In genomic region chr15:83304861-83305661, GRCh38 we compare ENCODE assay signal across 18 cellular contexts. TPM values are rescaled to one million over a fixed set of nuclear protein-coding genes. Genes with fewer than 3 reads are reported as not detected.
DNase-seq lines count a peak whose midpoint lies in the region; ATAC-seq, FAIRE-seq and TF ChIP-seq lines count a peak whose summit lies in the region.
"Had no signal": no experiment of that assay in that cellular context is flagged by ENCODE, and none has a peak within 500 bp of the region (broad histone marks: within the 10 kb centered on the region; RNA-seq: fewer than 3 reads in every experiment).

No MANE protein-coding gene starts in this region.

- H3K9me3 ChIP-seq in BLaER1 treated with 17β-estradiol and CSF1 and Interleukin-3, amounts not matched to agents 10 nM and 100 nM (replicated peaks in 1 of 11), result no peaks in the 10 kb centered on the region
- H3K9me3 ChIP-seq in esophagus muscularis mucosa (peaks cover 0 to 5% (median 0%) of the 10 kb centered on the region in 4 donors), neural progenitor cell (ENCODE audit: low read depth) (no peaks in the 10 kb centered on the region), stomach (peaks cover 0 to 3% (median 0%) of the 10 kb centered on the region in 4 donors)
- H3K9me3 ChIP-seq: spleen had no signal

- no peaks in the 10 kb centered on the region for H3K79me2 ChIP-seq in neural progenitor cell (ENCODE audit: low read depth)
- H3K79me2 ChIP-seq: parathyroid adenoma had no signal

- peak overlapping the region in 6 of 11 experiments; percentile 16 to 49 (median 28); a peak in 9 of 22 replicates for H3K4me2 ChIP-seq in BLaER1 treated with 17β-estradiol and CSF1 and Interleukin-3, amounts not matched to agents 10 nM and 100 nM
- H3K4me2 ChIP-seq in neural progenitor cell, result peak overlapping the region; percentile 77

- no peaks in the 10 kb centered on the region for H3K27me3 Mint-ChIP-seq in neural progenitor cell (ENCODE audit: insufficient read depth, low read depth)

- H3K4me1 ChIP-seq in BLaER1 treated with 17β-estradiol and CSF1 and Interleukin-3, amounts not matched to agents 10 nM and 100 nM, result peaks cover 0 to 13% (median 6%) of the 10 kb centered on the region in 10 experiments; a peak in 7 of 20 replicates
- peaks cover 0 to 4% (median 0%) of the 10 kb centered on the region in 4 donors for H3K4me1 ChIP-seq in esophagus muscularis mucosa
- peaks cover 17% of the 10 kb centered on the region for H3K4me1 ChIP-seq in neural progenitor cell
- peaks cover 0 to 13% (median 3%) of the 10 kb centered on the region in 4 donors for H3K4me1 ChIP-seq in stomach
- H3K4me1 ChIP-seq: parathyroid adenoma, spleen had no signal

- H3F3A ChIP-seq in neural progenitor cell (ENCODE audit: low read depth), result no peaks in the 10 kb centered on the region

- 70% methylated on average over 10 of the region's 10 CpGs for WGBS in esophagus muscularis mucosa
- 49 to 62% (median 55%) methylated on average over 10 of the region's 10 CpGs for WGBS in stomach, 5 donors

- H3K27ac Mint-ChIP-seq in neural progenitor cell, result no peak overlapping the region
- H3K27ac Mint-ChIP-seq: CD4-positive, alpha-beta memory T cell had no signal

- no peak overlapping the region for H3K9ac ChIP-seq in BLaER1 treated with 17β-estradiol and CSF1 and Interleukin-3, amounts not matched to agents 10 nM and 100 nM
- H3K9ac ChIP-seq in neural progenitor cell, result no peak overlapping the region
- H3K9ac ChIP-seq: parathyroid adenoma had no signal

- no peaks in the 10 kb centered on the region for H3K36me3 ChIP-seq in BLaER1 treated with 17β-estradiol and CSF1 and Interleukin-3, amounts not matched to agents 10 nM and 100 nM
- H3K36me3 ChIP-seq in esophagus muscularis mucosa (no peaks in the 10 kb centered on the region), neural progenitor cell (no peaks in the 10 kb centered on the region), stomach (no peaks in the 10 kb centered on the region)
- H3K36me3 ChIP-seq: spleen had no signal

- no peak overlapping the region for H3K4me3 ChIP-seq in BLaER1 treated with 17β-estradiol and CSF1 and Interleukin-3, amounts not matched to agents 10 nM and 100 nM
- no peak overlapping the region for H3K4me3 ChIP-seq in esophagus muscularis mucosa
- peak overlapping the region; percentile 29 for H3K4me3 ChIP-seq in neural progenitor cell
- no peak overlapping the region for H3K4me3 ChIP-seq in stomach
- H3K4me3 ChIP-seq: spleen had no signal

- H3K4me3 Mint-ChIP-seq in neural progenitor cell, result no peak overlapping the region
- H3K4me3 Mint-ChIP-seq: CD4-positive, alpha-beta memory T cell had no signal

- peak; percentile 83 for DNase-seq in RCC 7860 (ENCODE audit: low spot score)
- DNase-seq in esophagus muscularis mucosa (ENCODE audit: extremely low spot score), result peak; percentile 87
- DNase-seq in neural progenitor cell (ENCODE audit: low spot score), result no peak
- no peak for DNase-seq in stomach
- DNase-seq: activated effector memory CD4-positive, alpha-beta T cell treated with Interleukin-2 at 50 U/mL for 16 hours; CD4-positive, alpha-beta memory T cell; cortex of kidney; KG1; NCI-H1105 treated with DMSO at 0.1 percent for 48 hours; SIG-M5; spleen; stimulated activated naive CD4-positive, alpha-beta T cell; T-helper 2 cell had no signal

- intact Hi-C loops in esophagus muscularis mucosa (cut with DNase I), result no loop called here
- intact Hi-C loops in stomach (cut with DNase I; ENCODE audit: low total_unique reads), result loop anchor here (10.0 kb wide), 1 partner anchor 60 kb away; no protein-coding TSS in a partner anchor

- no peaks in the 10 kb centered on the region for H3K9me3 Mint-ChIP-seq in neural progenitor cell
- H3K9me3 Mint-ChIP-seq: CD4-positive, alpha-beta memory T cell had no signal

- H2AFZ ChIP-seq in neural progenitor cell (replicated peaks), result peak overlapping the region; percentile 62
- H2AFZ ChIP-seq: parathyroid adenoma had no signal

- no peaks in the 10 kb centered on the region for H3K27me3 ChIP-seq in BLaER1 treated with 17β-estradiol and CSF1 and Interleukin-3, amounts not matched to agents 10 nM and 100 nM
- H3K27me3 ChIP-seq in esophagus muscularis mucosa (peaks cover 0 to 53% (median 5%) of the 10 kb centered on the region in 4 donors), neural progenitor cell (no peaks in the 10 kb centered on the region), stomach (peaks cover 0 to 35% (median 19%) of the 10 kb centered on the region in 3 donors)

- ATAC-seq in GM21528 (IDR thresholded peaks at IDR 0.05; ENCODE audit: low FRiP score, unreplicated experiment) (no peak), HG03520 (IDR thresholded peaks at IDR 0.05; ENCODE audit: unreplicated experiment) (no peak), HG03378 (IDR thresholded peaks at IDR 0.05; ENCODE audit: unreplicated experiment) (no peak)

- no peak overlapping the region for H3K27ac ChIP-seq in BLaER1 treated with 17β-estradiol and CSF1 and Interleukin-3, amounts not matched to agents 10 nM and 100 nM
- H3K27ac ChIP-seq in esophagus muscularis mucosa (replicated peaks in 1 of 4) (no peak overlapping the region), neural progenitor cell (no peak overlapping the region), stomach (no peak overlapping the region)
- H3K27ac ChIP-seq: parathyroid adenoma, spleen had no signal

- H3K36me3 Mint-ChIP-seq in neural progenitor cell, result no peaks in the 10 kb centered on the region
- H3K36me3 Mint-ChIP-seq: CD4-positive, alpha-beta memory T cell had no signal

- peak; percentile 84 for FAIRE-seq in RCC 7860 (lab: Jason Lieb, UNC)

- TF ChIP-seq EP300 in esophagus muscularis mucosa (IDR thresholded peaks at IDR 0.05) (no peak), stomach (IDR thresholded peaks at IDR 0.05) (no peak)

- TF ChIP-seq CTCF in esophagus muscularis mucosa (IDR thresholded peaks at IDR 0.05) (no peak), neural progenitor cell (IDR thresholded peaks at IDR 0.05) (no peak), stomach (IDR thresholded peaks at IDR 0.05) (no peak)

- H4K20me1 ChIP-seq in BLaER1 treated with 17β-estradiol and CSF1 and Interleukin-3, amounts not matched to agents 10 nM and 100 nM, result no peaks in the 10 kb centered on the region
- H4K20me1 ChIP-seq in neural progenitor cell (ENCODE audit: low read depth), result no peaks in the 10 kb centered on the region

- H3K4me1 Mint-ChIP-seq in neural progenitor cell, result peaks cover 14% of the 10 kb centered on the region
- H3K4me1 Mint-ChIP-seq: CD4-positive, alpha-beta memory T cell had no signal

- TF ChIP-seq POLR2A in esophagus muscularis mucosa (IDR thresholded peaks at IDR 0.05; ENCODE audit: low read depth) (no peak), stomach (IDR thresholded peaks at IDR 0.05) (no peak)

RNA-seq across cellular contexts. Expression of gene BNC1, which starts 20.6 kb away (rescaled TPM):
- total RNA-seq in esophagus muscularis mucosa (under 1 TPM in 3 of 4 donors, not detected in 1; 0.11 to 0.83 (median 0.19) TPM), neural progenitor cell (ENCODE audit: low replicate concordance) (not detected in 2 replicates), stomach (under 1 TPM in 1 of 5 donors, not detected in 4; 0.55 TPM)
- polyA plus RNA-seq in stomach, result 1 to 10 TPM in 1 of 3 donors, under 1 TPM in 1, not detected in 1; 0.12 to 4.6 TPM
- total RNA-seq: CD4-positive, alpha-beta memory T cell had no signal
- polyA plus RNA-seq: CD4-positive, alpha-beta memory T cell had no signal

Comparison
In these comparisons a context has a peak if more than half of its experiments do, and no peak if none do; other contexts are left out.
1. DNase-seq: peak in RCC 7860 (single experiment) and esophagus muscularis mucosa (single experiment); none in neural progenitor cell (single experiment) and stomach (single experiment).